In the genomic region with DNA sequence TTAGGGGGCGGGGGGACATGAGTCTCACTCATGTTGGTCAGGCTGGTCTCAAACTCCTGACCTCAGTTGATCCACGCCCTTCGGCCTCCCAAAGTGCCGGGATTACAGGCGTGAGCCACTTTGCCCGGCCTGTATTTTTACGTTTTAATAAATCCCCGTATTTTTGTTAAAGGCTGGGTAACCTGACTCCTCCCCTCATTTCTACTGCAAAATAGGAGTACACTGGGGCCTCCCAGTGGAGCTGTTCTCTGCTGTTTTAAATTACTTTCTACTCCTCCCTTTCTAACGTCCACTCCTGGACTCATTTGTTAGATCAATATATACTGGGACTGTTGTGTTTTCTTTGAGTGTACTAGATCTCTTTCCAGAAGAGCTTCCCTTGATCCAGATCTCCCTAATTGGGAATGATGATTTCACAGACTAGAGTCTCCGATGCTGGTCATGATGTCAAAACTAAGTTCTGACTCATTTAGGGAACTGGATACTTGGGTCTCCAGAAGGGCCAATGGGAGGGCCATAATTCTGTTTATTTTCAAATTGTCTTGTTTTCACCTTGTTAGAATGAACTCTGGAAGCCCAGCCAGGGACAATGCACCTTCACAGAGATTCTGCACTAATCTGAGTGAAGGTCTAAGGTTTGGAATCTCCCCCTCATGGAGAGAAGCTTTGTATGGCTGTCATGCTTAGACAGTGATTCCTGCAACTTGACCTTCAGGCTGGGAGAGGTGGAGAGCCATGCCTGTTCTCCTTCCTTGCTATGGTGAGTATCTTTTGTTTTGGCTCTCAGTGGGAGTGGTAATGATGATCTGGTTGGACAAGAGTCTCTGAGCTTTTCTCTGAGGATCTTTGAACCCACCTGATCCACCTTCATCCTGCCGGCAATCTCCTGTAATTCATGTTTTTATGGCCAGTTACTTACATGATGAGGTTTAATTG, we compare ENCODE assay signal across 1 cellular context.
TF ChIP-seq lines count a peak whose summit lies in the region.

No MANE protein-coding gene starts in this region.

TF ChIP-seq in HCT116, 20 proteins besides CTCF, POLR2A, EP300 and RAD21 (continued from another document):
- TF ChIP-seq, protein P1, sequence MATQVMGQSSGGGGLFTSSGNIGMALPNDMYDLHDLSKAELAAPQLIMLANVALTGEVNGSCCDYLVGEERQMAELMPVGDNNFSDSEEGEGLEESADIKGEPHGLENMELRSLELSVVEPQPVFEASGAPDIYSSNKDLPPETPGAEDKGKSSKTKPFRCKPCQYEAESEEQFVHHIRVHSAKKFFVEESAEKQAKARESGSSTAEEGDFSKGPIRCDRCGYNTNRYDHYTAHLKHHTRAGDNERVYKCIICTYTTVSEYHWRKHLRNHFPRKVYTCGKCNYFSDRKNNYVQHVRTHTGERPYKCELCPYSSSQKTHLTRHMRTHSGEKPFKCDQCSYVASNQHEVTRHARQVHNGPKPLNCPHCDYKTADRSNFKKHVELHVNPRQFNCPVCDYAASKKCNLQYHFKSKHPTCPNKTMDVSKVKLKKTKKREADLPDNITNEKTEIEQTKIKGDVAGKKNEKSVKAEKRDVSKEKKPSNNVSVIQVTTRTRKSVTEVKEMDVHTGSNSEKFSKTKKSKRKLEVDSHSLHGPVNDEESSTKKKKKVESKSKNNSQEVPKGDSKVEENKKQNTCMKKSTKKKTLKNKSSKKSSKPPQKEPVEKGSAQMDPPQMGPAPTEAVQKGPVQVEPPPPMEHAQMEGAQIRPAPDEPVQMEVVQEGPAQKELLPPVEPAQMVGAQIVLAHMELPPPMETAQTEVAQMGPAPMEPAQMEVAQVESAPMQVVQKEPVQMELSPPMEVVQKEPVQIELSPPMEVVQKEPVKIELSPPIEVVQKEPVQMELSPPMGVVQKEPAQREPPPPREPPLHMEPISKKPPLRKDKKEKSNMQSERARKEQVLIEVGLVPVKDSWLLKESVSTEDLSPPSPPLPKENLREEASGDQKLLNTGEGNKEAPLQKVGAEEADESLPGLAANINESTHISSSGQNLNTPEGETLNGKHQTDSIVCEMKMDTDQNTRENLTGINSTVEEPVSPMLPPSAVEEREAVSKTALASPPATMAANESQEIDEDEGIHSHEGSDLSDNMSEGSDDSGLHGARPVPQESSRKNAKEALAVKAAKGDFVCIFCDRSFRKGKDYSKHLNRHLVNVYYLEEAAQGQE (IDR thresholded peaks at IDR 0.05; ENCODE audit: low read depth): no peak
- no peak for TF ChIP-seq FOSL1 (IDR thresholded peaks at IDR 0.05; ENCODE audit: low read depth)
- TF ChIP-seq, protein P2, sequence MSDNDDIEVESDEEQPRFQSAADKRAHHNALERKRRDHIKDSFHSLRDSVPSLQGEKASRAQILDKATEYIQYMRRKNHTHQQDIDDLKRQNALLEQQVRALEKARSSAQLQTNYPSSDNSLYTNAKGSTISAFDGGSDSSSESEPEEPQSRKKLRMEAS (IDR thresholded peaks at IDR 0.05): no peak
- no peak for TF ChIP-seq YY1 (IDR thresholded peaks at IDR 0.05; ENCODE audit: extremely low read depth, insufficient replicate concordance, low read depth, low read length)
- no peak; the same call in 1 of the 2 replicates for TF ChIP-seq JUND (IDR thresholded peaks at IDR 0.05)
